17 cellular contexts compared by ENCODE assay signal in genomic region chr11:61647529-61647928, GRCh38. TPM values are rescaled to one million over a fixed set of nuclear protein-coding genes. Genes with fewer than 3 reads are reported as not detected.
DNase-seq lines count a peak whose midpoint lies in the region; ATAC-seq and TF ChIP-seq lines count a peak whose summit lies in the region.
"Had no signal": no experiment of that assay in that cellular context is flagged by ENCODE, and none has a peak within 500 bp of the region (broad histone marks: within the 10 kb centered on the region; RNA-seq: fewer than 3 reads in every experiment).

No MANE protein-coding gene starts in this region.

- no peak overlapping the region for H2AFZ ChIP-seq in osteoblast (ENCODE audit: low read length)

- H3K4me3 Mint-ChIP-seq in natural killer cell: no peak overlapping the region
- H3K4me3 Mint-ChIP-seq: CD14-positive monocyte; CD4-positive, alpha-beta memory T cell; H9 had no signal

- H3K9me3 ChIP-seq in osteoblast (ENCODE audit: low read depth, low read length): no peaks in the 10 kb centered on the region
- H3K9me3 ChIP-seq: BLaER1 had no signal

- DNase-seq in NCI-H2171 treated with DMSO at 0.1 percent for 48 hours (lab: John Stamatoyannopoulos, UW) (peak; percentile 3), NCI-H2171 (lab: John Stamatoyannopoulos, UW) (no peak), NCI-H82 (lab: John Stamatoyannopoulos, UW) (peak; percentile 79), epithelial cell of esophagus (ENCODE audit: low read depth) (peak; percentile 38), osteoblast (ENCODE audit: insufficient read length, low spot score, missing footprints) (peak; percentile 58), cerebellar nuclear complex (lab: John Stamatoyannopoulos, UW) (no peak), natural killer cell (no peak)
- DNase-seq: 8988T; CD4-positive, alpha-beta memory T cell; DMS 273 treated with DMSO at 0.1 percent for 48 hours; DMS53; GDM1; H9 had no signal

- H3K27ac ChIP-seq in osteoblast (ENCODE audit: low read depth, low read length): no peak overlapping the region
- H3K27ac ChIP-seq: BLaER1 had no signal

- peaks cover 2 to 7% of the 10 kb centered on the region in 2 donors for H3K27me3 Mint-ChIP-seq in natural killer cell (ENCODE audit: low read depth in 2 of 2)

- H3K79me2 ChIP-seq in osteoblast (ENCODE audit: insufficient read depth, low read length): no peaks in the 10 kb centered on the region

- ATAC-seq in HG02938 (IDR thresholded peaks at IDR 0.05; ENCODE audit: unreplicated experiment): no peak
- no peak for ATAC-seq in natural killer cell
- ATAC-seq: HepG2 had no signal

- intact Hi-C loops in natural killer cell (cut with micrococcal nuclease): no loop called here

- no peaks in the 10 kb centered on the region for H3K4me1 ChIP-seq in osteoblast (ENCODE audit: insufficient read depth, low read length)
- H3K4me1 ChIP-seq: BLaER1 had no signal

- H3K9me3 Mint-ChIP-seq in natural killer cell: no peaks in the 10 kb centered on the region
- H3K9me3 Mint-ChIP-seq: CD14-positive monocyte; CD4-positive, alpha-beta memory T cell; H9 had no signal

- no peak overlapping the region for H3K4me2 ChIP-seq in osteoblast (ENCODE audit: insufficient read depth, low read length)
- H3K4me2 ChIP-seq: BLaER1 had no signal

- no peaks in the 10 kb centered on the region for H3K4me1 Mint-ChIP-seq in natural killer cell
- H3K4me1 Mint-ChIP-seq: CD4-positive, alpha-beta memory T cell had no signal

- H3K4me3 ChIP-seq in epithelial cell of esophagus (ENCODE audit: low read length) (no peak overlapping the region), osteoblast (ENCODE audit: insufficient read depth, low read length) (no peak overlapping the region)
- H3K4me3 ChIP-seq: BLaER1 had no signal

- no peaks in the 10 kb centered on the region for H3K36me3 Mint-ChIP-seq in natural killer cell
- H3K36me3 Mint-ChIP-seq: CD14-positive monocyte; CD4-positive, alpha-beta memory T cell had no signal

- H3K27me3 ChIP-seq in osteoblast (ENCODE audit: insufficient read depth, low read length): peaks cover 6% of the 10 kb centered on the region
- H3K27me3 ChIP-seq: BLaER1 had no signal

- no peak overlapping the region for H3K27ac Mint-ChIP-seq in natural killer cell
- H3K27ac Mint-ChIP-seq: CD4-positive, alpha-beta memory T cell; H9 had no signal

- no peaks in the 10 kb centered on the region for H4K20me1 ChIP-seq in osteoblast (ENCODE audit: insufficient read depth, low read length)
- H4K20me1 ChIP-seq: BLaER1 had no signal

- TF ChIP-seq CTCF in epithelial cell of esophagus (IDR thresholded peaks at IDR 0.05; ENCODE audit: insufficient read depth, low read depth, low read length, missing control alignments): no peak
- TF ChIP-seq CTCF in osteoblast (IDR thresholded peaks at IDR 0.05; ENCODE audit: extremely low read depth, low read depth, low read length): no peak
- TF ChIP-seq CTCF in natural killer cell (IDR thresholded peaks at IDR 0.05): no peak

- no peaks in the 10 kb centered on the region for H3K36me3 ChIP-seq in osteoblast (ENCODE audit: insufficient read depth, low read length)
- H3K36me3 ChIP-seq: BLaER1 had no signal

RNA-seq across cellular contexts. Expression of gene DAGLA, which starts 32.7 kb away (rescaled TPM):
- total RNA-seq in osteoblast (2.9 and 3.6 TPM in 2 replicates), natural killer cell (under 1 TPM; 0.18 to 0.48 (median 0.38) TPM)

Comparison
In these comparisons a context has a peak if more than half of its experiments do, and no peak if none do; other contexts are left out.
1. DNase-seq: peak in NCI-H2171 treated with DMSO at 0.1 percent for 48 hours (single experiment), NCI-H82 (single experiment), epithelial cell of esophagus (single experiment) and osteoblast (single experiment); none in NCI-H2171 (single experiment), cerebellar nuclear complex (0 of 2) and natural killer cell (single experiment).